Comparison of ENCODE assay signal across 1 cellular context in genomic region chr9:14654932-14655331, GRCh38.
A peak's percentile ranks its signal among the peaks of the same experiment; 100 is the strongest.
TF ChIP-seq lines count a peak whose summit lies in the region.

No MANE protein-coding gene starts in this region.

TF ChIP-seq in K562, 482 proteins besides CTCF, POLR2A, EP300 and RAD21 (continued from another document):
- TF ChIP-seq HDAC8 (tag; IDR thresholded peaks at IDR 0.05): no peak
- peak; percentile 57; the same call in 1 of the 2 replicates for TF ChIP-seq XRCC3 (IDR thresholded peaks at IDR 0.05)
- TF ChIP-seq ZEB2 (IDR thresholded peaks at IDR 0.05): peak; percentile 75; the same call in 1 of the 2 replicates
- no peak for TF ChIP-seq DLX4 (CRISPR knock-in tag; IDR thresholded peaks at IDR 0.05)
- TF ChIP-seq CBX1 (IDR thresholded peaks at IDR 0.05; ENCODE audit: low read depth): 0 out of 2 replicates have a peak, but pooled peaks have one; percentile 36
- TF ChIP-seq ZNF280A (IDR thresholded peaks at IDR 0.05; ENCODE audit: low read depth, partially characterized antibody): peak; percentile 72
- TF ChIP-seq ZNF217 (CRISPR knock-in tag; IDR thresholded peaks at IDR 0.05): no peak
- TF ChIP-seq LEF1 (IDR thresholded peaks at IDR 0.05): 0 out of 2 replicates have a peak, but pooled peaks have one; percentile 40
- TF ChIP-seq CBX3 (IDR thresholded peaks at IDR 0.05; ENCODE audit: borderline replicate concordance in 1 of 2, low read length in 2 of 2): peak in 1 of 2 experiments; percentile 94; a peak in 2 of 3 replicates
- peak; percentile 85 for TF ChIP-seq CBX5 (IDR thresholded peaks at IDR 0.05; ENCODE audit: borderline replicate concordance, low read depth)
